ENCODE assay signal across 23 cellular contexts in the genomic region with DNA sequence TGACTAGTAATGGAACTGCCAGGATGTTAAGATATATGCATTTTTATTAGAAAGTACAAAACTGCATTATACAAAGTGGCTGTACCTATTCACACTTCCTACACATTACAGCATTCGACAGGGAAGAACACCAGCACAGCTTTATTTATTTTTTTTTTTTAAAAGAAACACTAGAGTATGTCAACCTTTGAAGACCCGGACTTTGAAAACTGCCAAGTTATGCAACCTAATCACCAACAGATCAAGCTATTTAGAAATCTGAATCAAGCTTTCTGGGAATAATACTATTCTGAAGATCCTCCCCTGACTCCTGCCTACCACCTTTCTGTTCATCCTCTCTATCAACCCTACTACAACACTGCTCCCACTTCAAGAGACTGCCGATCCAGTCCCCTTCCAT. TPM values are rescaled to one million over a fixed set of nuclear protein-coding genes. Genes with fewer than 3 reads are reported as not detected.
A peak's percentile ranks its signal among the peaks of the same experiment; 100 is the strongest.
DNase-seq lines count a peak whose midpoint lies in the region; ATAC-seq, FAIRE-seq and TF ChIP-seq lines count a peak whose summit lies in the region.
"Had no signal": no experiment of that assay in that cellular context is flagged by ENCODE, and none has a peak within 500 bp of the region (broad histone marks: within the 10 kb centered on the region; RNA-seq: fewer than 3 reads in every experiment).

No MANE protein-coding gene starts in this region.

- peaks cover 0 to 24% (median 3%) of the 10 kb centered on the region in 4 donors for H3K4me1 ChIP-seq in right lobe of liver
- H3K4me1 ChIP-seq: Caco-2 had no signal

- no peak for DNase-seq in T-helper 2 cell treated with Interferon-gamma antibody and Interleukin-4, amounts not matched to agents 5 μg/mL and 100 μg/mL, for 36 hours (ENCODE audit: low spot score)
- DNase-seq in T-helper 2 cell (no peak), T-helper 17 cell (no peak), right lobe of liver (no peak), GM12891 (ENCODE audit: insufficient read length, low spot score) (no peak), NCI-H226 (no peak)
- no peak for DNase-seq in stimulated activated naive B cell treated with anti-CD40 and anti-IgM and Interleukin-4, amounts not matched to agents 10 μg/mL and 1 μg/mL and 100 μg/mL, for 72 hours
- DNase-seq: Caco-2; CD4-positive, CD25-positive, alpha-beta regulatory T cell; CD8-positive, alpha-beta T cell; DMS153; EL; GDM1; H9 had no signal

- H3K36me3 ChIP-seq in right lobe of liver = peaks cover 0 to 15% (median 4%) of the 10 kb centered on the region in 4 donors

- no peak for FAIRE-seq in GM12891 (lab: Jason Lieb, UNC)
- FAIRE-seq: A204.1, GM12878, GM18507 had no signal

- peaks cover 23% of the 10 kb centered on the region for H3K4me1 Mint-ChIP-seq in T-helper 2 cell treated with Interferon-gamma antibody and Interleukin-4, amounts not matched to agents 5 μg/mL and 100 μg/mL, for 36 hours (ENCODE audit: low read depth)
- H3K4me1 Mint-ChIP-seq in T-helper 17 cell = peaks cover 24% of the 10 kb centered on the region
- H3K4me1 Mint-ChIP-seq in stimulated activated naive B cell treated with anti-CD40 and anti-IgM and Interleukin-4, amounts not matched to agents 10 μg/mL and 1 μg/mL and 100 μg/mL, for 72 hours = peaks cover 15 to 35% of the 10 kb centered on the region in 2 donors

- intact Hi-C loops in right lobe of liver (cut with DNase I) = loop anchor here in 1 of 2 donors (10.0 kb wide), 1 partner anchor 79 kb away; a partner anchor contains a TSS

- no peak overlapping the region for H3K4me3 ChIP-seq in right lobe of liver
- H3K4me3 ChIP-seq: BLaER1, GM12878, GM23338 had no signal

- no peaks in the 10 kb centered on the region for H3K27me3 ChIP-seq in right lobe of liver
- H3K27me3 ChIP-seq: BLaER1 had no signal

- peaks cover 30% of the 10 kb centered on the region for H3K36me3 Mint-ChIP-seq in T-helper 2 cell treated with Interferon-gamma antibody and Interleukin-4, amounts not matched to agents 5 μg/mL and 100 μg/mL, for 36 hours (ENCODE audit: low read depth)
- peaks cover 14% of the 10 kb centered on the region for H3K36me3 Mint-ChIP-seq in T-helper 17 cell (ENCODE audit: low read depth)
- peaks cover 35 to 44% of the 10 kb centered on the region in 2 donors for H3K36me3 Mint-ChIP-seq in stimulated activated naive B cell treated with anti-CD40 and anti-IgM and Interleukin-4, amounts not matched to agents 10 μg/mL and 1 μg/mL and 100 μg/mL, for 72 hours

- peak overlapping the region; percentile 9 for H3K27ac Mint-ChIP-seq in T-helper 2 cell treated with Interferon-gamma antibody and Interleukin-4, amounts not matched to agents 5 μg/mL and 100 μg/mL, for 36 hours
- H3K27ac Mint-ChIP-seq in T-helper 17 cell = peak overlapping the region; percentile 63
- H3K27ac Mint-ChIP-seq in stimulated activated naive B cell treated with anti-CD40 and anti-IgM and Interleukin-4, amounts not matched to agents 10 μg/mL and 1 μg/mL and 100 μg/mL, for 72 hours = peak overlapping the region; percentile 0
- H3K27ac Mint-ChIP-seq: B cell; CD8-positive, alpha-beta T cell; GM23338 had no signal

- H3K4me3 Mint-ChIP-seq in T-helper 2 cell treated with Interferon-gamma antibody and Interleukin-4, amounts not matched to agents 5 μg/mL and 100 μg/mL, for 36 hours = no peak overlapping the region
- H3K4me3 Mint-ChIP-seq in T-helper 17 cell = no peak overlapping the region
- no peak overlapping the region for H3K4me3 Mint-ChIP-seq in stimulated activated naive B cell treated with anti-CD40 and anti-IgM and Interleukin-4, amounts not matched to agents 10 μg/mL and 1 μg/mL and 100 μg/mL, for 72 hours
- H3K4me3 Mint-ChIP-seq: B cell; CD8-positive, alpha-beta T cell; GM23338; H9 had no signal

- H3K27ac ChIP-seq in right lobe of liver = peak overlapping the region in 1 of 3 donors; percentile 56
- H3K27ac ChIP-seq: 22Rv1, BLaER1, C4-2B had no signal

- no peak for TF ChIP-seq POLR2A in right lobe of liver (IDR thresholded peaks at IDR 0.05)
- TF ChIP-seq POLR2A in GM12891 (IDR thresholded peaks at IDR 0.05; ENCODE audit: low read depth, low read length) = no peak

- no peak for TF ChIP-seq CTCF in right lobe of liver (IDR thresholded peaks at IDR 0.05)

- H3K9me3 Mint-ChIP-seq in T-helper 2 cell treated with Interferon-gamma antibody and Interleukin-4, amounts not matched to agents 5 μg/mL and 100 μg/mL, for 36 hours = no peaks in the 10 kb centered on the region
- no peaks in the 10 kb centered on the region for H3K9me3 Mint-ChIP-seq in stimulated activated naive B cell treated with anti-CD40 and anti-IgM and Interleukin-4, amounts not matched to agents 10 μg/mL and 1 μg/mL and 100 μg/mL, for 72 hours
- H3K9me3 Mint-ChIP-seq: CD4-positive, CD25-positive, alpha-beta regulatory T cell; CD8-positive, alpha-beta T cell; GM23338; H9 had no signal

- WGBS in right lobe of liver (ENCODE audit: insufficient coverage, low coverage, low lambda C conversion rate, missing lambda C conversion rate) = 30% methylated on average over 3 of the region's 3 CpGs

- ATAC-seq in T-helper 17 cell (no peak), right lobe of liver (peak; percentile 33 to 56 (median 44))
- no peak for ATAC-seq in stimulated activated naive B cell treated with anti-CD40 and anti-IgM and Interleukin-4, amounts not matched to agents 10 μg/mL and 1 μg/mL and 100 μg/mL, for 72 hours (replicated peaks)
- ATAC-seq: CD8-positive, alpha-beta T cell; GM12878; GM23338; HCT116 had no signal

- no peaks in the 10 kb centered on the region for H3K9me3 ChIP-seq in T-helper 17 cell (ENCODE audit: control insufficient read depth, low read length, poor library complexity, severe bottlenecking)
- H3K9me3 ChIP-seq in right lobe of liver = no peaks in the 10 kb centered on the region
- H3K9me3 ChIP-seq: BLaER1, Caco-2 had no signal

- no peaks in the 10 kb centered on the region for H3K27me3 Mint-ChIP-seq in T-helper 2 cell treated with Interferon-gamma antibody and Interleukin-4, amounts not matched to agents 5 μg/mL and 100 μg/mL, for 36 hours (ENCODE audit: low read depth)
- no peaks in the 10 kb centered on the region for H3K27me3 Mint-ChIP-seq in T-helper 17 cell
- no peaks in the 10 kb centered on the region for H3K27me3 Mint-ChIP-seq in stimulated activated naive B cell treated with anti-CD40 and anti-IgM and Interleukin-4, amounts not matched to agents 10 μg/mL and 1 μg/mL and 100 μg/mL, for 72 hours
- H3K27me3 Mint-ChIP-seq: B cell; CD4-positive, CD25-positive, alpha-beta regulatory T cell had no signal

TF ChIP-seq in GM12891, 5 proteins besides CTCF, POLR2A, EP300 and RAD21:
- no peak for TF ChIP-seq PAX5 (IDR thresholded peaks at IDR 0.05; ENCODE audit: insufficient read depth, low read length, severe bottlenecking)
- TF ChIP-seq POU2F2 (IDR thresholded peaks at IDR 0.05; ENCODE audit: low read depth, low read length) = no peak
- no peak for TF ChIP-seq POLR2AphosphoS5 (IDR thresholded peaks at IDR 0.05; ENCODE audit: low read depth, low read length)
- no peak for TF ChIP-seq TAF1 (IDR thresholded peaks at IDR 0.05; ENCODE audit: low read depth, low read length)
- TF ChIP-seq SPI1 (IDR thresholded peaks at IDR 0.05; ENCODE audit: low read depth, low read length) = no peak

RNA-seq across cellular contexts. Expression of a gene that starts 4.5 kb away (rescaled TPM):
- total RNA-seq in T-helper 17 cell (1 to 10 TPM; 6.3 to 6.8 TPM), right lobe of liver (10 to 100 TPM in 1 of 6 experiments, 1 to 10 TPM in 5; 5.7 to 11.3 (median 7.5) TPM)
- 7.6 TPM for polyA plus RNA-seq in GM12891 (2012; ENCODE audit: low read depth, missing spikeins)

RNA-seq across cellular contexts. Expression of a gene that starts 7.3 kb away (rescaled TPM):
- total RNA-seq in T-helper 17 cell = 10 to 100 TPM; 24.3 to 24.5 TPM
- 10 to 100 TPM; 22.0 to 30.9 (median 26.4) TPM for total RNA-seq in right lobe of liver
- 66.7 TPM for polyA plus RNA-seq in GM12891 (2012; ENCODE audit: low read depth, missing spikeins)

Comparison
In these comparisons a context has a peak if more than half of its experiments do, and no peak if none do; other contexts are left out.
1. H3K27ac Mint-ChIP-seq: peak in every context shown above with its lines; median percentile 63 in T-helper 17 cell; 9 in T-helper 2 cell treated with Interferon-gamma antibody and Interleukin-4, amounts not matched to agents 5 μg/mL and 100 μg/mL, for 36 hours; 0 in stimulated activated naive B cell treated with anti-CD40 and anti-IgM and Interleukin-4, amounts not matched to agents 10 μg/mL and 1 μg/mL and 100 μg/mL, for 72 hours.
2. ATAC-seq: peak in right lobe of liver (4 of 4); none in T-helper 17 cell (single experiment) and stimulated activated naive B cell treated with anti-CD40 and anti-IgM and Interleukin-4, amounts not matched to agents 10 μg/mL and 1 μg/mL and 100 μg/mL, for 72 hours (0 of 2).